In genomic region chr6:2816158-2816557, GRCh38 we compare ENCODE assay signal across 17 cellular contexts. TPM values are rescaled to one million over a fixed set of nuclear protein-coding genes. Genes with fewer than 3 reads are reported as not detected.
DNase-seq lines count a peak whose midpoint lies in the region; ATAC-seq, FAIRE-seq and TF ChIP-seq lines count a peak whose summit lies in the region.
"Had no signal": no experiment of that assay in that cellular context is flagged by ENCODE, and none has a peak within 500 bp of the region (broad histone marks: within the 10 kb centered on the region; RNA-seq: fewer than 3 reads in every experiment).

No MANE protein-coding gene starts in this region.

- H3K23ac ChIP-seq in trophoblast cell (ENCODE audit: low read length) = no peak overlapping the region

- H3K27ac ChIP-seq in GM23248 (no peak overlapping the region), HEK293 (ENCODE audit: extremely low read depth, low read depth, low read length) (no peak overlapping the region), K562 (ENCODE audit: extremely low read depth, low read depth, low read length) (no peak overlapping the region), trophoblast cell (ENCODE audit: low read depth, low read length) (no peak overlapping the region)

- no peak overlapping the region for H2AK5ac ChIP-seq in trophoblast cell (ENCODE audit: low read length)

- H4K12ac ChIP-seq in trophoblast cell (ENCODE audit: low read depth, low read length) = no peak overlapping the region

- H3K79me2 ChIP-seq in GM23248 (ENCODE audit: insufficient read depth) = no peaks in the 10 kb centered on the region
- no peaks in the 10 kb centered on the region for H3K79me2 ChIP-seq in K562 (ENCODE audit: control insufficient read depth, insufficient read depth, low read length)
- no peaks in the 10 kb centered on the region for H3K79me2 ChIP-seq in trophoblast cell (ENCODE audit: control insufficient read depth, insufficient read depth, low read length, poor library complexity)

- no peaks in the 10 kb centered on the region for H3K79me1 ChIP-seq in trophoblast cell (ENCODE audit: low read length)

- no peak overlapping the region for H2BK12ac ChIP-seq in trophoblast cell (ENCODE audit: low read length)

- intact Hi-C loops in K562 (cut with micrococcal nuclease) = no loop called here

- H2BK120ac ChIP-seq in trophoblast cell (ENCODE audit: insufficient read depth, low read length, poor library complexity) = no peak overlapping the region

- no peak for FAIRE-seq in K562 (lab: Jason Lieb, UNC)
- FAIRE-seq: GM12891, GM18507 had no signal

- TF ChIP-seq RAD21 in K562 (CRISPR knock-in tag; conservative IDR thresholded peaks at IDR 0.05 in 1 of 2, IDR thresholded peaks at IDR 0.05 in 1 of 2) = no peak

- H3K4me1 ChIP-seq in GM23248 (ENCODE audit: insufficient read depth) (peaks cover 16% of the 10 kb centered on the region), HEK293 (ENCODE audit: control insufficient read depth, insufficient read depth, low read length) (peaks cover 3% of the 10 kb centered on the region; the same call in 1 of the 2 replicates), K562 (replicated peaks in 1 of 2; ENCODE audit: control insufficient read depth in 2 of 2, insufficient read depth in 2 of 2, low read length in 2 of 2) (no peaks in the 10 kb centered on the region), trophoblast cell (ENCODE audit: control insufficient read depth in 1 of 2, insufficient read depth in 2 of 2, low read length in 2 of 2) (no peaks in the 10 kb centered on the region)

- no peak overlapping the region for H3K14ac ChIP-seq in trophoblast cell (ENCODE audit: low read length)

- TF ChIP-seq CTCF in HEK293 (tag by site-specific recombination; IDR thresholded peaks at IDR 0.05) (no peak), K562 (IDR thresholded peaks at IDR 0.05 in 2 of 3, conservative IDR thresholded peaks at IDR 0.05 in 1 of 3; ENCODE audit: insufficient read depth in 2 of 3, low read depth in 1 of 3, low read length in 3 of 3) (no peak)

- H2AFZ ChIP-seq in GM23248 (no peak overlapping the region), K562 (ENCODE audit: low read depth, low read length) (no peak overlapping the region), trophoblast cell (ENCODE audit: insufficient read depth, low read length, poor library complexity) (no peak overlapping the region)

- H4K8ac ChIP-seq in trophoblast cell (ENCODE audit: low read depth, low read length) = no peak overlapping the region

- H3K9me1 ChIP-seq in K562 (ENCODE audit: control insufficient read depth, insufficient read depth, low read length) = no peaks in the 10 kb centered on the region

- no peaks in the 10 kb centered on the region for H3K9me3 ChIP-seq in GM23248 (ENCODE audit: low read depth)
- H3K9me3 ChIP-seq in HEK293 (ENCODE audit: control insufficient read depth, insufficient read depth, low read depth, low read length) = no peaks in the 10 kb centered on the region
- peaks cover 7% of the 10 kb centered on the region for H3K9me3 ChIP-seq in K562 (replicated peaks; ENCODE audit: control insufficient read depth, insufficient read depth, low read depth, low read length)
- no peaks in the 10 kb centered on the region for H3K9me3 ChIP-seq in trophoblast cell (ENCODE audit: insufficient read depth, low read depth, low read length)

- peak; percentile 9 for DNase-seq in GM23248
- no peak for DNase-seq in K562 (ENCODE audit: extremely low read depth in 1 of 4, low spot score in 3 of 4)
- DNase-seq in trophoblast cell = no peak
- DNase-seq: C1 segment of cervical spinal cord; CD4-positive, alpha-beta memory T cell; COR-L47; DMS153; DND-41; GOT3; H7; HCEC 1CT; HFFc6 had no signal

- no peak for TF ChIP-seq EP300 in K562 (IDR thresholded peaks at IDR 0.05; ENCODE audit: low read length)

- no peak overlapping the region for H4K91ac ChIP-seq in trophoblast cell (ENCODE audit: low read depth, low read length)

- in situ Hi-C loops in GM23248 (cut with MboI) = no loop called here
- in situ Hi-C loops in K562 (cut with MboI) = no loop called here

- no peak for TF ChIP-seq POLR2A in K562 (conservative IDR thresholded peaks at IDR 0.05)

- H3K4ac ChIP-seq in trophoblast cell (ENCODE audit: low read depth, low read length) = no peak overlapping the region

- H3K4me2 ChIP-seq in GM23248 (ENCODE audit: unreplicated experiment) (no peak overlapping the region), K562 (ENCODE audit: insufficient read depth, low read length) (no peak overlapping the region), trophoblast cell (ENCODE audit: low read length) (no peak overlapping the region)

- H3K27me3 ChIP-seq in GM23248 (replicated peaks; ENCODE audit: insufficient read depth) = no peaks in the 10 kb centered on the region
- H3K27me3 ChIP-seq in K562 (ENCODE audit: control insufficient read depth in 2 of 2, insufficient read depth in 2 of 2, low read length in 2 of 2) = no peaks in the 10 kb centered on the region
- no peaks in the 10 kb centered on the region for H3K27me3 ChIP-seq in trophoblast cell (ENCODE audit: insufficient read depth, low read length)

- CTCF ChIA-PET in HEK293 (lab: Yijun Ruan, JAX) (interaction anchor here (1.3 to 2.6 kb wide), 2 partner anchors 25 to 66 kb away, joined by 3 to 10 read pairs; partner anchors contain the start of gene SERPINB1), K562 (lab: Yijun Ruan, JAX; ENCODE audit: low intra/inter-chr PET ratio) (no interaction called here)

- H3K18ac ChIP-seq in trophoblast cell (ENCODE audit: low read length) = no peak overlapping the region

- no TSS peak for BruUV-seq in K562 (replicated peaks; lab: Mats Ljungman, UMichigan)

- no peak for ATAC-seq in K562
- ATAC-seq in HG03571 (IDR thresholded peaks at IDR 0.05; ENCODE audit: unreplicated experiment) = no peak
- ATAC-seq in HG03139 (IDR thresholded peaks at IDR 0.05; ENCODE audit: unreplicated experiment) = no peak

- peaks cover 4% of the 10 kb centered on the region; the same call in 1 of the 2 replicates for H3K9me2 ChIP-seq in GM23248 (ENCODE audit: insufficient read depth)

- POLR2A ChIA-PET in HEK293 (lab: Yijun Ruan, JAX) = no interaction called here
- POLR2A ChIA-PET in K562 (lab: Yijun Ruan, JAX) = no interaction called here

- H3K4me3 ChIP-seq in GM23248 (no peak overlapping the region), HEK293 (ENCODE audit: low read depth, low read length) (no peak overlapping the region), K562 (no peak overlapping the region), trophoblast cell (ENCODE audit: low read depth, low read length) (no peak overlapping the region)

- H3F3A ChIP-seq in GM23248 (ENCODE audit: insufficient read depth) = peaks cover 17% of the 10 kb centered on the region

- no peak overlapping the region for H2BK5ac ChIP-seq in trophoblast cell (ENCODE audit: low read depth, low read length, poor library complexity)

- H3K9ac ChIP-seq in GM23248 (no peak overlapping the region), K562 (ENCODE audit: insufficient read depth in 1 of 2, low read depth in 2 of 2, low read length in 2 of 2) (no peak overlapping the region), trophoblast cell (ENCODE audit: low read length) (no peak overlapping the region)

- H3K36me3 ChIP-seq in GM23248 (ENCODE audit: low read depth) (no peaks in the 10 kb centered on the region), HEK293 (ENCODE audit: control insufficient read depth in 2 of 2, insufficient read depth in 1 of 2, low read length in 2 of 2) (no peaks in the 10 kb centered on the region), K562 (ENCODE audit: control insufficient read depth, insufficient read depth, low read length) (no peaks in the 10 kb centered on the region), trophoblast cell (ENCODE audit: control insufficient read depth in 1 of 2, insufficient read depth in 2 of 2, low read length in 2 of 2) (no peaks in the 10 kb centered on the region)

- no peaks in the 10 kb centered on the region for H4K20me1 ChIP-seq in GM23248 (ENCODE audit: insufficient read depth)
- no peaks in the 10 kb centered on the region for H4K20me1 ChIP-seq in K562 (replicated peaks; ENCODE audit: control insufficient read depth, insufficient read depth, low read length)

RNA-seq across cellular contexts. Expression of gene SERPINB1, which starts 25.5 kb away (rescaled TPM):
- total RNA-seq in GM23248 (2014; rRNA removed; shearing (Covaris generic)) = 13.8 and 28.3 TPM in 2 replicates
- polyA plus RNA-seq in GM23248 (2016; fragmentation: Nextera tagmentation; extraction: Ambion mirVana) = 32.5 and 32.8 TPM in 2 replicates
- total RNA-seq in K562 (2011; cell fraction: chromatin; rRNA removed; ENCODE audit: low replicate concordance) = 11.1 and 19.1 TPM in 2 replicates
- 13.9 and 18.2 TPM in 2 replicates for total RNA-seq in K562 (2011; cell fraction: nucleolus; rRNA removed)
- 16.9 and 26.9 TPM in 2 replicates for total RNA-seq in K562 (2011; cell fraction: nucleoplasm; rRNA removed)
- 36.7 and 41.2 TPM in 2 replicates for total RNA-seq in K562 (2014; rRNA removed)
- total RNA-seq in K562 (2014; rRNA removed; fragmentation: Illumina TruSeq; extraction: Trizol) = 49.3 and 62.5 TPM in 2 replicates
- 31.9 and 33.9 TPM in 2 replicates for total RNA-seq in K562 (2015; rRNA removed; fragmentation: Illumina TruSeq; extraction: Trizol)
- 45.6 and 46.5 TPM in 2 replicates for total RNA-seq in K562 (2021)
- 49.4 and 108 TPM in 2 replicates for polyA plus RNA-seq in K562 (2011; rRNA removed)
- 24.3 and 27.5 TPM in 2 replicates for polyA plus RNA-seq in K562 (2011; cell fraction: cytosol; rRNA removed)
- polyA plus RNA-seq in K562 (2011; cell fraction: nucleus; rRNA removed) = 22.6 and 24.2 TPM in 2 replicates
- polyA plus RNA-seq in K562 (2012) = 44.7 and 93.0 TPM in 2 replicates
- 57.7 and 78.3 TPM in 2 replicates for polyA plus RNA-seq in K562 (2014; fragmentation: Illumina TruSeq; extraction: Trizol)
- 10 to 100 TPM; 63.8 to 68.7 TPM for polyA plus RNA-seq in K562 (2014; fragmentation: Nextera tagmentation; extraction: Ambion mirVana)
- polyA plus RNA-seq in K562 (2014; rRNA removed) = 61.9 and 66.9 TPM in 2 replicates
- polyA minus RNA-seq in K562 (2011; rRNA and poly(A)+ RNA removed) = 48.6 and 55.2 TPM in 2 replicates
- polyA minus RNA-seq in K562 (2011; cell fraction: cytosol; rRNA and poly(A)+ RNA removed) = 25.9 and 43.6 TPM in 2 replicates
- 20.3 and 22.5 TPM in 2 replicates for polyA minus RNA-seq in K562 (2011; cell fraction: nucleus; rRNA and poly(A)+ RNA removed)
- polyA plus RNA-seq in trophoblast cell (2013) = 17.0 and 17.4 TPM in 2 replicates

RNA-seq across cellular contexts. Expression of gene WRNIP1, which starts 51.0 kb away (rescaled TPM):
- total RNA-seq in GM23248 (2014; rRNA removed; shearing (Covaris generic)) = 63.1 and 64.9 TPM in 2 replicates
- 16.8 and 17.0 TPM in 2 replicates for polyA plus RNA-seq in GM23248 (2016; fragmentation: Nextera tagmentation; extraction: Ambion mirVana)
- 22.1 and 23.9 TPM in 2 replicates for total RNA-seq in K562 (2011; cell fraction: chromatin; rRNA removed; ENCODE audit: low replicate concordance)
- total RNA-seq in K562 (2011; cell fraction: nucleolus; rRNA removed) = 25.7 and 28.6 TPM in 2 replicates
- total RNA-seq in K562 (2011; cell fraction: nucleoplasm; rRNA removed) = 23.4 and 25.1 TPM in 2 replicates
- total RNA-seq in K562 (2014; rRNA removed) = 57.6 and 66.2 TPM in 2 replicates
- 35.8 and 41.6 TPM in 2 replicates for total RNA-seq in K562 (2014; rRNA removed; fragmentation: Illumina TruSeq; extraction: Trizol)
- total RNA-seq in K562 (2015; rRNA removed; fragmentation: Illumina TruSeq; extraction: Trizol) = 57.9 and 59.8 TPM in 2 replicates
- total RNA-seq in K562 (2021) = 43.6 and 48.6 TPM in 2 replicates
- 38.9 and 44.1 TPM in 2 replicates for polyA plus RNA-seq in K562 (2011; rRNA removed)
- polyA plus RNA-seq in K562 (2011; cell fraction: cytosol; rRNA removed) = 48.7 and 64.2 TPM in 2 replicates
- 70.8 and 98.6 TPM in 2 replicates for polyA plus RNA-seq in K562 (2011; cell fraction: nucleus; rRNA removed)
- polyA plus RNA-seq in K562 (2012) = 48.5 and 50.6 TPM in 2 replicates
- polyA plus RNA-seq in K562 (2014; fragmentation: Illumina TruSeq; extraction: Trizol) = 52.1 and 63.6 TPM in 2 replicates
- 10 to 100 TPM; 13.2 to 15.9 TPM for polyA plus RNA-seq in K562 (2014; fragmentation: Nextera tagmentation; extraction: Ambion mirVana)
- 58.3 and 59.8 TPM in 2 replicates for polyA plus RNA-seq in K562 (2014; rRNA removed)
- polyA minus RNA-seq in K562 (2011; rRNA and poly(A)+ RNA removed) = 32.3 and 38.6 TPM in 2 replicates
- 23.3 and 23.9 TPM in 2 replicates for polyA minus RNA-seq in K562 (2011; cell fraction: cytosol; rRNA and poly(A)+ RNA removed)
- polyA minus RNA-seq in K562 (2011; cell fraction: nucleus; rRNA and poly(A)+ RNA removed) = 36.5 and 48.5 TPM in 2 replicates
- 27.7 and 28.1 TPM in 2 replicates for polyA plus RNA-seq in trophoblast cell (2013)
